In genomic region chr12:132238487-132239248, GRCh38 we compare ENCODE assay signal across 19 cellular contexts.
DNase-seq lines count a peak whose midpoint lies in the region; ATAC-seq, FAIRE-seq and TF ChIP-seq lines count a peak whose summit lies in the region.
"Had no signal": no experiment of that assay in that cellular context is flagged by ENCODE, and none has a peak within 500 bp of the region (broad histone marks: within the 10 kb centered on the region; RNA-seq: fewer than 3 reads in every experiment).

No MANE protein-coding gene starts in this region.

- no peak overlapping the region for H3K27ac Mint-ChIP-seq in WTC11
- H3K27ac Mint-ChIP-seq: nephron progenitor cell had no signal

- H3K9me3 Mint-ChIP-seq in WTC11, result peaks cover 16% of the 10 kb centered on the region

- H3K4me3 ChIP-seq in right cardiac atrium (ENCODE audit: low read length) (no peak overlapping the region), kidney (ENCODE audit: low read length in 2 of 2) (no peak overlapping the region), upper lobe of right lung (no peak overlapping the region)
- H3K4me3 ChIP-seq: right lobe of liver had no signal

- CTCF ChIA-PET in WTC11 (lab: Charles Lee), result no interaction called here

- H3K36me3 Mint-ChIP-seq in WTC11, result no peaks in the 10 kb centered on the region
- H3K36me3 Mint-ChIP-seq: brain had no signal

- H3K4me3 Mint-ChIP-seq in WTC11, result no peak overlapping the region
- H3K4me3 Mint-ChIP-seq: brain, nephron progenitor cell had no signal

- DNase-seq in right cardiac atrium (peak in 2 of 3 donors; percentile 9 to 44), left ventricle myocardium superior (no peak), WTC11 (ENCODE audit: low spot score) (no peak), kidney (peak; percentile 9), upper lobe of right lung (no peak), urothelium cell line (ENCODE audit: low spot score) (no peak), NCI-H82 (lab: John Stamatoyannopoulos, UW) (no peak)
- DNase-seq: activated CD4-positive, alpha-beta T cell treated with anti-CD3 and anti-CD28 coated beads for 1 hour; mammary epithelial cell; NCI-H2081 treated with DMSO at 0.1 percent for 48 hours; NCI-H526 treated with DMSO at 0.1 percent for 48 hours; nephron progenitor cell; RPMI8226; stimulated activated CD4-positive, alpha-beta T cell treated with anti-CD3 and anti-CD28 coated beads, Interleukin-4, amount 100 ng/mL, for 1 hour; trophoblast cell had no signal

- intact Hi-C loops in right cardiac atrium (cut with DNase I), result no loop called here
- intact Hi-C loops in left ventricle myocardium superior (cut with micrococcal nuclease), result no loop called here
- intact Hi-C loops in kidney (cut with DNase I), result no loop called here
- intact Hi-C loops in upper lobe of right lung (cut with DNase I), result no loop called here

- H3K27me3 ChIP-seq in right cardiac atrium (ENCODE audit: control insufficient read depth, insufficient read depth) (no peaks in the 10 kb centered on the region), upper lobe of right lung (no peaks in the 10 kb centered on the region)
- H3K27me3 ChIP-seq: right lobe of liver had no signal

- ATAC-seq in right cardiac atrium (peak; percentile 37 to 52), left ventricle myocardium superior (no peak), WTC11 (peak; percentile 26; the same call in 1 of the 2 replicates), upper lobe of right lung (peak; percentile 29), GM18867 (IDR thresholded peaks at IDR 0.05; ENCODE audit: unreplicated experiment) (no peak)

- TF ChIP-seq CTCF in WTC11 (IDR thresholded peaks at IDR 0.05) (no peak), kidney (IDR thresholded peaks at IDR 0.05; ENCODE audit: borderline replicate concordance, extremely low read depth, insufficient read depth) (no peak), upper lobe of right lung (IDR thresholded peaks at IDR 0.05) (no peak)

- H3K4me1 Mint-ChIP-seq in WTC11, result no peaks in the 10 kb centered on the region

- POLR2A ChIA-PET in WTC11 (lab: Charles Lee), result no interaction called here

- WGBS in right cardiac atrium, result 64% methylated on average over 14 of the region's 14 CpGs

- H3K9me3 ChIP-seq in right cardiac atrium (ENCODE audit: control insufficient read depth, low read length), result no peaks in the 10 kb centered on the region
- no peaks in the 10 kb centered on the region for H3K9me3 ChIP-seq in kidney (ENCODE audit: control insufficient read depth in 1 of 2, low read length in 2 of 2)
- no peaks in the 10 kb centered on the region for H3K9me3 ChIP-seq in upper lobe of right lung
- H3K9me3 ChIP-seq: right lobe of liver had no signal

- FAIRE-seq in kidney (lab: Jason Lieb, UNC) (no peak), urothelium cell line (lab: Jason Lieb, UNC) (no peak)
- FAIRE-seq: GM18507 had no signal

- H3K4me1 ChIP-seq in right cardiac atrium (ENCODE audit: control insufficient read depth, insufficient read depth, low read length), result no peaks in the 10 kb centered on the region
- H3K4me1 ChIP-seq in kidney (ENCODE audit: control insufficient read depth in 1 of 2, insufficient read depth in 1 of 2, low read depth in 1 of 2, low read length in 2 of 2), result peaks cover 0 to 2% of the 10 kb centered on the region in 2 donors
- H3K4me1 ChIP-seq in upper lobe of right lung, result no peaks in the 10 kb centered on the region
- H3K4me1 ChIP-seq: right lobe of liver had no signal

- peaks cover 22% of the 10 kb centered on the region for H3K27me3 Mint-ChIP-seq in WTC11 (ENCODE audit: low read depth)

- H3K27ac ChIP-seq in right cardiac atrium (ENCODE audit: low read length) (no peak overlapping the region), kidney (ENCODE audit: low read depth in 2 of 2, low read length in 2 of 2) (no peak overlapping the region), upper lobe of right lung (no peak overlapping the region)
- H3K27ac ChIP-seq: right lobe of liver had no signal

- no peaks in the 10 kb centered on the region for H3K36me3 ChIP-seq in kidney (ENCODE audit: control insufficient read depth in 1 of 2, insufficient read depth in 2 of 2, low read length in 2 of 2)
- H3K36me3 ChIP-seq in upper lobe of right lung, result no peaks in the 10 kb centered on the region
- H3K36me3 ChIP-seq: right lobe of liver had no signal

- no peak overlapping the region for H3K9ac ChIP-seq in kidney (ENCODE audit: low read length in 2 of 2)

TF ChIP-seq in WTC11, 78 proteins besides CTCF, POLR2A, EP300 and RAD21 (continues in another document):
- TF ChIP-seq AR (CRISPR knock-in tag; IDR thresholded peaks at IDR 0.05) (no peak), ZBTB21 (CRISPR knock-in tag; IDR thresholded peaks at IDR 0.05; ENCODE audit: borderline replicate concordance) (no peak), GRHL2 (CRISPR knock-in tag; IDR thresholded peaks at IDR 0.05; ENCODE audit: insufficient replicate concordance, severe bottlenecking) (no peak), JAZF1 (CRISPR knock-in tag; IDR thresholded peaks at IDR 0.05) (no peak), USF1 (CRISPR knock-in tag; IDR thresholded peaks at IDR 0.05) (no peak), ZNF263 (CRISPR knock-in tag; IDR thresholded peaks at IDR 0.05; ENCODE audit: low read depth) (no peak), GABPB1 (CRISPR knock-in tag; IDR thresholded peaks at IDR 0.05) (no peak), MXD4 (CRISPR knock-in tag; IDR thresholded peaks at IDR 0.05; ENCODE audit: borderline replicate concordance) (no peak), ATF6 (CRISPR knock-in tag; IDR thresholded peaks at IDR 0.05) (no peak), NFATC4 (CRISPR knock-in tag; IDR thresholded peaks at IDR 0.05) (no peak), EMX1 (CRISPR knock-in tag; IDR thresholded peaks at IDR 0.05) (no peak), ZNF423 (CRISPR knock-in tag; IDR thresholded peaks at IDR 0.05) (no peak), PREB (CRISPR knock-in tag; IDR thresholded peaks at IDR 0.05; ENCODE audit: borderline replicate concordance) (no peak), PRRX2 (CRISPR knock-in tag; IDR thresholded peaks at IDR 0.05) (no peak), TEAD1 (CRISPR knock-in tag; IDR thresholded peaks at IDR 0.05) (no peak), KAT7 (CRISPR knock-in tag; IDR thresholded peaks at IDR 0.05; ENCODE audit: borderline replicate concordance) (no peak), E2F5 (CRISPR knock-in tag; IDR thresholded peaks at IDR 0.05) (no peak)

Comparison
In these comparisons a context has a peak if more than half of its experiments do, and no peak if none do; other contexts are left out.
1. ATAC-seq: peak in right cardiac atrium (2 of 2), WTC11 (single experiment) and upper lobe of right lung (single experiment); none in left ventricle myocardium superior (single experiment) and GM18867 (single experiment).
2. DNase-seq: peak in right cardiac atrium (2 of 3) and kidney (single experiment); none in left ventricle myocardium superior (single experiment), WTC11 (single experiment), upper lobe of right lung (single experiment), urothelium cell line (single experiment) and NCI-H82 (single experiment).